In genomic region chr3:126353694-126354321, GRCh38 we compare ENCODE assay signal across 19 cellular contexts. TPM values are rescaled to one million over a fixed set of nuclear protein-coding genes. Genes with fewer than 3 reads are reported as not detected.
DNase-seq lines count a peak whose midpoint lies in the region; ATAC-seq, FAIRE-seq and TF ChIP-seq lines count a peak whose summit lies in the region.
"Had no signal": no experiment of that assay in that cellular context is flagged by ENCODE, and none has a peak within 500 bp of the region (broad histone marks: within the 10 kb centered on the region; RNA-seq: fewer than 3 reads in every experiment).

No MANE protein-coding gene starts in this region.

- no peaks in the 10 kb centered on the region for H3K9me3 ChIP-seq in pancreas
- no peaks in the 10 kb centered on the region for H3K9me3 ChIP-seq in upper lobe of left lung
- H3K9me3 ChIP-seq: BE2C had no signal

- intact Hi-C loops in left cardiac atrium (cut with DNase I) (no loop called here), pancreas (cut with DNase I) (loop anchor here in 1 of 3 donors (5.0 kb wide), 1 partner anchor 87 kb away; no protein-coding TSS in a partner anchor)

- TF ChIP-seq CTCF in pancreas (IDR thresholded peaks at IDR 0.05), result no peak
- TF ChIP-seq CTCF in upper lobe of left lung (IDR thresholded peaks at IDR 0.05), result no peak

- no peak for TF ChIP-seq EP300 in upper lobe of left lung (IDR thresholded peaks at IDR 0.05)

- TF ChIP-seq POLR2A in upper lobe of left lung (IDR thresholded peaks at IDR 0.05), result no peak

- DNase-seq in left cardiac atrium (peak; percentile 19), pancreas (peak in 4 of 6 donors; percentile 20 to 54 (median 52)), upper lobe of left lung (peak in 1 of 2 donors; percentile 20), inferior parietal cortex (ENCODE audit: extremely low spot score) (no peak), NCI-H1092 treated with DMSO at 0.1 percent for 48 hours (lab: John Stamatoyannopoulos, UW) (no peak), CD1c-positive myeloid dendritic cell (ENCODE audit: extremely low spot score) (no peak)
- DNase-seq: activated CD4-positive, alpha-beta T cell treated with anti-CD3 and anti-CD28 coated beads, Interleukin-2, amount 50 U/mL, for 4 hours; activated naive CD8-positive, alpha-beta T cell treated with anti-CD3 and anti-CD28 coated beads for 36 hours; activated T-cell treated with anti-CD3 and anti-CD28 coated beads, Interleukin-2, amount 50 U/mL, for 1 hour; BE2C; caudate nucleus; DMS79; Kasumi-1; NCI-H187; NCI-H524 treated with DMSO at 0.1 percent for 48 hours had no signal

- no peak for FAIRE-seq in pancreas (lab: Jason Lieb, UNC)

- ATAC-seq in left cardiac atrium, result no peak
- ATAC-seq in pancreas, result no peak
- ATAC-seq in upper lobe of left lung (ENCODE audit: low FRiP score in 2 of 2), result no peak
- ATAC-seq: stimulated activated memory B cell treated with anti-CD40 and anti-IgM and Interleukin-4, amounts not matched to agents 10 μg/mL and 1 μg/mL and 100 μg/mL, for 72 hours had no signal

- peak overlapping the region; percentile 49 for H3K27ac ChIP-seq in angular gyrus (ENCODE audit: low read depth, low read length)
- H3K27ac ChIP-seq in pancreas, result no peak overlapping the region
- H3K27ac ChIP-seq in upper lobe of left lung, result peak overlapping the region; percentile 91 to 98 (median 94)

- H3K36me3 ChIP-seq in pancreas (peaks cover 0 to 23% (median 16%) of the 10 kb centered on the region in 3 donors), upper lobe of left lung (peaks cover 6 to 30% (median 16%) of the 10 kb centered on the region in 4 donors)
- H3K36me3 ChIP-seq: BE2C had no signal

- WGBS in pancreas, 2 donors, result 66 to 69% methylated on average over 8 of the region's 8 CpGs
- WGBS in upper lobe of left lung, 2 donors, result 92 to 96% methylated on average over 4 to 8 of the region's 8 CpGs

- no peaks in the 10 kb centered on the region for H3K27me3 ChIP-seq in pancreas
- peaks cover 0 to 12% (median 3%) of the 10 kb centered on the region in 4 donors for H3K27me3 ChIP-seq in upper lobe of left lung

- peak overlapping the region in 1 of 4 donors; percentile 95 for H3K4me3 ChIP-seq in pancreas
- H3K4me3 ChIP-seq in upper lobe of left lung, result peak overlapping the region in 1 of 4 donors; percentile 13
- H3K4me3 ChIP-seq: smooth muscle cell had no signal

- H3K4me1 ChIP-seq in pancreas (peaks cover 10 to 18% (median 15%) of the 10 kb centered on the region in 3 donors), upper lobe of left lung (peaks cover 30 to 80% (median 75%) of the 10 kb centered on the region in 4 donors)

RNA-seq across cellular contexts. Expression of gene KLF15, which starts 3.4 kb away (rescaled TPM):
- total RNA-seq in left cardiac atrium (10 to 100 TPM; 23.8 to 32.4 TPM), pancreas (10 to 100 TPM; 15.2 to 38.3 (median 30.6) TPM), upper lobe of left lung (10 to 100 TPM; 21.6 to 52.4 (median 38.3) TPM)
- 10 to 100 TPM; 11.3 to 27.1 TPM for polyA plus RNA-seq in pancreas
- total RNA-seq: smooth muscle cell had no signal
- polyA plus RNA-seq: smooth muscle cell had no signal

RNA-seq across cellular contexts. Expression of gene CFAP100, which starts 40.9 kb away (rescaled TPM):
- total RNA-seq in left cardiac atrium (not detected), pancreas (not detected), upper lobe of left lung (10 to 100 TPM in 4 of 6 donors, 1 to 10 TPM in 1, under 1 TPM in 1; 0.09 to 57.9 (median 21.6) TPM)
- polyA plus RNA-seq in pancreas, result not detected
- total RNA-seq: activated naive CD8-positive, alpha-beta T cell treated with anti-CD3 and anti-CD28 coated beads for 36 hours; mesenteric fat pad; smooth muscle cell had no signal
- polyA plus RNA-seq: smooth muscle cell had no signal

Comparison
In these comparisons a context has a peak if more than half of its experiments do, and no peak if none do; other contexts are left out.
1. H3K27ac ChIP-seq: peak in angular gyrus (single experiment) and upper lobe of left lung (4 of 4); none in pancreas (0 of 4).
2. DNase-seq: peak in left cardiac atrium (single experiment) and pancreas (4 of 6); none in inferior parietal cortex (single experiment), NCI-H1092 treated with DMSO at 0.1 percent for 48 hours (single experiment) and CD1c-positive myeloid dendritic cell (single experiment).